Comparison of ENCODE assay signal across 9 cellular contexts in the genomic region with DNA sequence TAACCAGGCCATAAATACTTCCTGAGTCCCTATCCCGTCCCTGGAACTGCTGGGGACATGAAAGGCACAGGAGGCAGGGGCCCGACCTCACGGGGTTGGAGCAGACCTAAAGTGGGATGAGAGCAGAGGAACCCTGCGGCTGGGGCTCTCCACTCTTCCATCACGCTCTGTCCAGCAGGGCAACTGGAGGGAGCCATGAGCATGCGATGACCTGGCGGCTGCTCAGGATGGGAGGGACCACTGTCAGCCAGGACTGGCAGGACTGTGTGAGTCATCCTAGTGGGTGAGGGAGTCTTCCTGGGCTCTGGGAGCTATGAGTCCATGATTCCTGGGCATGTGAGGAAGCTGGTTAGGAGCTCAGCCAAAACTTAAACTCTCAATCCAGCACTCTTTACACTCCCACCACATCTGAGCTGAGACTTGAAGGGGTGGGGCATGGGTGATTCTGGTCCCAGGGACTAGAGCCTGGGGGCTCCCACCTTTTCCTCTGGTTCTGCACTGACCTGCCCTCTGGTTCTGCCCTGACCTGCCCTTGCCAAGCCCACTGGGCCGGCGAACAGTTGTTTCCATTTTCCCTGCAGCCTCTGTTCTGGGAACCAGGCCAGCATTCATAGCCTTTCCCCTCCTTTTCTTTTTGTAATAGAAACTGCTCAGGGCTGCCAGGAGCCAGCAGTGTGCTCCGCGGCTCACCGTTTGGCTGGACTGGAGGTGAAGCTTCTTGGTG. TPM values are rescaled to one million over a fixed set of nuclear protein-coding genes. Genes with fewer than 3 reads are reported as not detected.
DNase-seq lines count a peak whose midpoint lies in the region; ATAC-seq and TF ChIP-seq lines count a peak whose summit lies in the region.
"Had no signal": no experiment of that assay in that cellular context is flagged by ENCODE, and none has a peak within 500 bp of the region (broad histone marks: within the 10 kb centered on the region; RNA-seq: fewer than 3 reads in every experiment).

No MANE protein-coding gene starts in this region.

- H2AFZ ChIP-seq in H9 (ENCODE audit: low read length): no peak overlapping the region

- TF ChIP-seq CTCF in H9 (conservative IDR thresholded peaks at IDR 0.05) (no peak), Peyer's patch (IDR thresholded peaks at IDR 0.05) (peak in 2 of 6 experiments; percentile 13 to 16), progenitor cell of endocrine pancreas (IDR thresholded peaks at IDR 0.05; ENCODE audit: unreplicated experiment) (no peak)

- H3K4me2 ChIP-seq in H9 (ENCODE audit: insufficient read depth, insufficient read length, low read length): no peak overlapping the region

- TF ChIP-seq POLR2A in Peyer's patch (IDR thresholded peaks at IDR 0.05): peak in 1 of 2 donors; percentile 7

- WGBS in H9 (ENCODE audit: extremely low coverage, insufficient read length, low lambda C conversion rate): no CpG with 5 or more reads among the region's 12 CpGs
- WGBS in esophagus, 2 donors: 21 to 32% methylated on average over 12 of the region's 12 CpGs

- H2AK5ac ChIP-seq in H9 (ENCODE audit: insufficient read length, low read length): no peak overlapping the region

- H3K9ac ChIP-seq in H9 (ENCODE audit: extremely low read depth, insufficient read length, low read length) (no peak overlapping the region), muscle layer of colon (ENCODE audit: low read length) (peak overlapping the region; percentile 22)

- H3K4me1 ChIP-seq in H9 (ENCODE audit: insufficient read depth, low read length) (no peaks in the 10 kb centered on the region), Peyer's patch (peaks cover 0 to 42% (median 32%) of the 10 kb centered on the region in 4 donors), esophagus (ENCODE audit: control insufficient read depth in 2 of 2, insufficient read depth in 2 of 2, low read length in 1 of 2) (peaks cover 10 to 31% of the 10 kb centered on the region in 2 donors), muscle layer of colon (ENCODE audit: insufficient read depth, low read length) (peaks cover 70% of the 10 kb centered on the region)

- no peak overlapping the region for H4K8ac ChIP-seq in H9 (replicated peaks; ENCODE audit: insufficient read length, low read depth, low read length)

- no peak overlapping the region for H3K4ac ChIP-seq in H9 (ENCODE audit: low read depth, low read length)

- peaks cover 5 to 6% of the 10 kb centered on the region in 2 experiments; a peak in 4 of 5 replicates for H3K9me3 Mint-ChIP-seq in H9
- H3K9me3 Mint-ChIP-seq in progenitor cell of endocrine pancreas (ENCODE audit: low read depth): peaks cover 4% of the 10 kb centered on the region
- H3K9me3 Mint-ChIP-seq: T-helper 1 cell treated with Interleukin-12 subunit alpha and Interleukin-12 subunit beta and Interleukin-4 antibody, amounts not matched to agents 30 μg/mL and 1 μg/mL, for 36 hours had no signal

- no peak overlapping the region for H2BK5ac ChIP-seq in H9 (ENCODE audit: insufficient read length, low read length)

- H3K27ac Mint-ChIP-seq in H9: no peak overlapping the region
- no peak overlapping the region for H3K27ac Mint-ChIP-seq in progenitor cell of endocrine pancreas
- H3K27ac Mint-ChIP-seq: T-helper 1 cell treated with Interleukin-12 subunit alpha and Interleukin-12 subunit beta and Interleukin-4 antibody, amounts not matched to agents 30 μg/mL and 1 μg/mL, for 36 hours had no signal

- H3K4me3 Mint-ChIP-seq in H9 (no peak overlapping the region), progenitor cell of endocrine pancreas (ENCODE audit: low read depth) (no peak overlapping the region)
- H3K4me3 Mint-ChIP-seq: T-helper 1 cell treated with Interleukin-12 subunit alpha and Interleukin-12 subunit beta and Interleukin-4 antibody, amounts not matched to agents 30 μg/mL and 1 μg/mL, for 36 hours had no signal

- no peak overlapping the region for H3T11ph ChIP-seq in H9 (ENCODE audit: low read length)

- H3K23me2 ChIP-seq in H9 (ENCODE audit: insufficient read length, low read depth, low read length, poor library complexity, severe bottlenecking): no peaks in the 10 kb centered on the region

- H3K27ac ChIP-seq in H9 (ENCODE audit: insufficient read length, low read depth, low read length) (no peak overlapping the region), Peyer's patch (peak overlapping the region; percentile 49 to 85 (median 74)), esophagus (ENCODE audit: low read depth in 2 of 2, low read length in 1 of 2) (peak overlapping the region; percentile 96 to 99), muscle layer of colon (ENCODE audit: low read depth, low read length) (peak overlapping the region; percentile 87)

- no peaks in the 10 kb centered on the region for H3K36me3 ChIP-seq in Peyer's patch
- no peaks in the 10 kb centered on the region for H3K36me3 ChIP-seq in esophagus (ENCODE audit: control insufficient read depth in 2 of 2, insufficient read depth in 2 of 2, low read length in 1 of 2)
- H3K36me3 ChIP-seq in muscle layer of colon (ENCODE audit: insufficient read depth, low read length): no peaks in the 10 kb centered on the region

- H3K27me3 Mint-ChIP-seq in H9 (ENCODE audit: low read depth) (no peaks in the 10 kb centered on the region), progenitor cell of endocrine pancreas (peaks cover 13% of the 10 kb centered on the region)

- H3K23ac ChIP-seq in H9 (ENCODE audit: insufficient read length, low read depth, low read length): no peak overlapping the region

- H3K4me1 Mint-ChIP-seq in H9 (peaks cover 15 to 22% of the 10 kb centered on the region in 2 experiments), progenitor cell of endocrine pancreas (ENCODE audit: low read depth) (peaks cover 19% of the 10 kb centered on the region)

- H3K9me3 ChIP-seq in H9 (ENCODE audit: control insufficient read depth, low read depth, low read length) (no peaks in the 10 kb centered on the region), Peyer's patch (no peaks in the 10 kb centered on the region), esophagus (ENCODE audit: control insufficient read depth in 2 of 2, insufficient read depth in 1 of 2, low read depth in 1 of 2, low read length in 1 of 2) (no peaks in the 10 kb centered on the region), muscle layer of colon (ENCODE audit: low read length) (no peaks in the 10 kb centered on the region)

- DNase-seq in H9 (peak; percentile 62), Peyer's patch (peak in 2 of 3 donors; percentile 80 to 85), progenitor cell of endocrine pancreas (ENCODE audit: low spot score, unreplicated experiment) (no peak)

- no peaks in the 10 kb centered on the region for H3K79me2 ChIP-seq in H9 (ENCODE audit: insufficient read depth, low read length)

- no peak overlapping the region for H3K18ac ChIP-seq in H9 (ENCODE audit: insufficient read length, low read depth, low read length)

- no peaks in the 10 kb centered on the region for H3K27me3 ChIP-seq in H9 (ENCODE audit: insufficient read depth, low read length)
- H3K27me3 ChIP-seq in Peyer's patch: no peaks in the 10 kb centered on the region
- no peaks in the 10 kb centered on the region for H3K27me3 ChIP-seq in esophagus (ENCODE audit: control insufficient read depth in 1 of 2, insufficient read depth in 2 of 2, low read length in 2 of 2)
- H3K27me3 ChIP-seq in muscle layer of colon (ENCODE audit: control insufficient read depth in 1 of 2, insufficient read depth in 2 of 2, low read length in 2 of 2): no peaks in the 10 kb centered on the region

- H4K91ac ChIP-seq in H9 (ENCODE audit: insufficient read length, low read depth, low read length): no peak overlapping the region

- H3K56ac ChIP-seq in H9 (ENCODE audit: insufficient read length, low read depth, low read length): no peak overlapping the region

- no peak overlapping the region for H3K14ac ChIP-seq in H9 (ENCODE audit: insufficient read depth, low read length)

- H4K20me1 ChIP-seq in H9 (ENCODE audit: control insufficient read depth, insufficient read depth, insufficient read length): no peaks in the 10 kb centered on the region

- no peaks in the 10 kb centered on the region for H3K79me1 ChIP-seq in H9 (ENCODE audit: insufficient read depth, low read depth, low read length, poor library complexity, severe bottlenecking)

- H2BK12ac ChIP-seq in H9 (ENCODE audit: insufficient read length, low read depth, low read length): no peak overlapping the region

- H3K4me3 ChIP-seq in Peyer's patch (peak overlapping the region in 3 of 4 donors; percentile 7 to 49 (median 40)), esophagus (ENCODE audit: low read depth in 1 of 2, low read length in 2 of 2) (no peak overlapping the region), muscle layer of colon (ENCODE audit: low read depth in 1 of 2, low read length in 2 of 2) (peak overlapping the region in 1 of 2 donors; percentile 55)

- peaks cover 0 to 7% (median 0%) of the 10 kb centered on the region in 3 experiments; a peak in 4 of 7 replicates for H3K36me3 Mint-ChIP-seq in H9 (ENCODE audit: insufficient read depth in 1 of 3, low read depth in 3 of 3)
- H3K36me3 Mint-ChIP-seq in progenitor cell of endocrine pancreas (ENCODE audit: insufficient read depth): no peaks in the 10 kb centered on the region

- no peak overlapping the region for H2BK15ac ChIP-seq in H9 (ENCODE audit: low read depth, low read length)

- H4K5ac ChIP-seq in H9 (ENCODE audit: insufficient read length, low read depth, low read length): no peak overlapping the region

- no peak overlapping the region for H2BK20ac ChIP-seq in H9 (ENCODE audit: low read depth, low read length, poor library complexity, severe bottlenecking)

- H2BK120ac ChIP-seq in H9 (ENCODE audit: low read depth, low read length, poor library complexity, severe bottlenecking): no peak overlapping the region

- ATAC-seq in GM18873 (IDR thresholded peaks at IDR 0.05; ENCODE audit: low FRiP score, unreplicated experiment) (no peak), HG03354 (IDR thresholded peaks at IDR 0.05; ENCODE audit: poor library complexity, severe bottlenecking, unreplicated experiment) (no peak), HG03457 (IDR thresholded peaks at IDR 0.05; ENCODE audit: unreplicated experiment) (no peak)

RNA-seq across cellular contexts. Expression of gene SYPL1, which starts 47.1 kb away (rescaled TPM):
- total RNA-seq in H9 (2021): 39.2 and 41.9 TPM in 2 replicates
- 10 to 100 TPM; 45.2 to 77.6 (median 53.3) TPM for total RNA-seq in Peyer's patch
- polyA plus RNA-seq in esophagus: 100 to 1,000 TPM in 1 of 2 donors, 10 to 100 TPM in 1; 66.3 to 101 TPM
- total RNA-seq in progenitor cell of endocrine pancreas: 52.8 and 60.3 TPM in 2 replicates

Comparison
In these comparisons a context has a peak if more than half of its experiments do, and no peak if none do; other contexts are left out.
1. H3K4me3 ChIP-seq: peak in Peyer's patch (3 of 4); none in esophagus (0 of 2).